ENCODE assay signal across 20 cellular contexts in the genomic region with DNA sequence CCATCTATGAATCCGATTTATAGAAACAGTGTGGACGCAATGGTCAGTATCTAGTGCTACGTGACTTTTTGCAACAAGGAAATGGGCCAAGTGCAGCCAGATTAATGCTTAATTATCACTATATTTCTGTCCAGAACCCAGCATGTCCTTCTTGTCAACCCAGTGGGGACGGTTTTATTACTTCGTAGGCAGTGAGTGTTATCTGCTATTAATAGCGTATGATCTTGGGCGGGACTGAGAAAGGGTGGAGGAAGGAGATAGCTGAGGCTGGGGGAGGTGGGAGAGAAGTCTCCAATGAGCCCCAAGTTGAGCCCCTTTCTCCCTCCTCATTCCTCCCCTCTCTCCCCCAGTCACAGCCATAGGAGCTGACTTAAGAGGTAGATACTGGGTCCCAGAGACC. TPM values are rescaled to one million over a fixed set of nuclear protein-coding genes. Genes with fewer than 3 reads are reported as not detected.
"Had no signal": no experiment of that assay in that cellular context is flagged by ENCODE, and none has a peak within 500 bp of the region (broad histone marks: within the 10 kb centered on the region; RNA-seq: fewer than 3 reads in every experiment).

No MANE protein-coding gene starts in this region.

- H3K4me3 ChIP-seq: dorsolateral prefrontal cortex, lung, neural progenitor cell, ovary, tibial nerve, vagina had no signal

- H3K9me3 ChIP-seq: ovary, tibial nerve, vagina had no signal

- H3K36me3 ChIP-seq: neural progenitor cell, ovary, tibial nerve, vagina had no signal

- DNase-seq: activated CD4-positive, alpha-beta T cell treated with anti-CD3 and anti-CD28 coated beads for 1 hour; activated CD4-positive, alpha-beta T cell treated with anti-CD3 and anti-CD28 coated beads, Interleukin-2, amount 50 U/mL, for 48 hours; activated CD8-positive, alpha-beta memory T cell treated with anti-CD3 and anti-CD28 coated beads, Interleukin-2, amount 10 ng/mL, durations not matched to agents 7 days and 5 days; activated effector memory CD4-positive, alpha-beta T cell treated with Interleukin-2 at 50 U/mL for 16 hours; activated naive CD4-positive, alpha-beta T cell treated with anti-CD3 and anti-CD28 coated beads, Interleukin-2, amount 50 U/mL, for 16 hours; activated T-cell treated with anti-CD3 and anti-CD28 coated beads, Interleukin-2, amount 50 U/mL, for 1 hour; dorsolateral prefrontal cortex; endodermal cell; kidney glomerular epithelial cell; midbrain; naive B cell; ovary; stimulated activated CD4-positive, alpha-beta T cell treated with anti-CD3 and anti-CD28 coated beads, Interleukin-4, amount 100 ng/mL, for 24 hours; stimulated activated naive CD4-positive, alpha-beta T cell had no signal

- H3K27ac ChIP-seq: dorsolateral prefrontal cortex, neural progenitor cell, ovary, tibial nerve, vagina, VCaP had no signal

- H3K9ac ChIP-seq: neural progenitor cell had no signal

- H2AFZ ChIP-seq: neural progenitor cell had no signal

- H3K4me1 ChIP-seq: neural progenitor cell, tibial nerve, vagina had no signal

- H3K27me3 ChIP-seq: neural progenitor cell, ovary, vagina had no signal

- H3K4me2 ChIP-seq: neural progenitor cell had no signal

RNA-seq across cellular contexts. Expression of gene FAM222A, which starts 59.7 kb away (rescaled TPM):
- total RNA-seq: bronchial epithelial cell had no signal
